1 cellular context compared by ENCODE assay signal in genomic region chr17:75959839-75960511, GRCh38.
TF ChIP-seq lines count a peak whose summit lies in the region.

No MANE protein-coding gene starts in this region.

TF ChIP-seq in A549, 52 proteins besides CTCF, POLR2A, EP300 and RAD21:
- TF ChIP-seq ATOH8 (CRISPR knock-in tag; IDR thresholded peaks at IDR 0.05; ENCODE audit: low read depth) (no peak), HOXB5 (CRISPR knock-in tag; IDR thresholded peaks at IDR 0.05) (no peak), JUN (IDR thresholded peaks at IDR 0.05) (no peak), RCOR1 (IDR thresholded peaks at IDR 0.05; ENCODE audit: low read depth, low read length) (no peak), MYC (IDR thresholded peaks at IDR 0.05; ENCODE audit: borderline replicate concordance, low read length) (no peak), ZSCAN20 (CRISPR knock-in tag; IDR thresholded peaks at IDR 0.05) (no peak), MAFK (IDR thresholded peaks at IDR 0.05; ENCODE audit: partially characterized antibody) (no peak), ZNF302 (CRISPR knock-in tag; IDR thresholded peaks at IDR 0.05) (no peak), HEYL (CRISPR knock-in tag; IDR thresholded peaks at IDR 0.05) (no peak), KDM1A (IDR thresholded peaks at IDR 0.05; ENCODE audit: low read depth) (no peak), PHF8 (IDR thresholded peaks at IDR 0.05; ENCODE audit: borderline replicate concordance, low read depth) (no peak), REST (IDR thresholded peaks at IDR 0.05) (no peak)
